In the genomic region with DNA sequence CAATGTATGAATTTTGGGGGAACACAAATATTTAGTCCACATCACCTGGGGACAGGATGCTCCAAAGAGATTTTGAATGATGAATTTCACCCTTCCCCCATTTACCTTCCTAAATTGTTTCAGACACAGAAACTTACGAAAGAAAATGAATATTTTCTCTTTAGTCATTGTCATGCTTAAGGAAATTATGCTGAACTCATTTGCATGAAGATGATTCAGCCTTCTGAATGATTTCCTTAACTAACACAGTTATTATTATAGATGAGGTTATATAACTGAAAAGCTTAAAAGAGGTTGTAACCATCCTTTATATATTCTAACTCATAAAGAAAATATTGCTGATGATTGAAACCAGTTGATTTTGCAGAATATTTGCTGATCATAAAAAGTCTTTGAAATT, we compare ENCODE assay signal across 22 cellular contexts.
DNase-seq lines count a peak whose midpoint lies in the region; ATAC-seq, FAIRE-seq and TF ChIP-seq lines count a peak whose summit lies in the region.
"Had no signal": no experiment of that assay in that cellular context is flagged by ENCODE, and none has a peak within 500 bp of the region (broad histone marks: within the 10 kb centered on the region; RNA-seq: fewer than 3 reads in every experiment).

No MANE protein-coding gene starts in this region.

- FAIRE-seq in kidney (lab: Jason Lieb, UNC), result no peak
- FAIRE-seq: A204.1, GM12878 had no signal

- no peak overlapping the region for H2AFZ ChIP-seq in osteoblast (ENCODE audit: low read length)
- H2AFZ ChIP-seq: GM23338 had no signal

- TF ChIP-seq CTCF in brain microvascular endothelial cell (IDR thresholded peaks at IDR 0.05; ENCODE audit: low read depth, low read length, missing control alignments) (no peak), osteoblast (IDR thresholded peaks at IDR 0.05; ENCODE audit: extremely low read depth, low read depth, low read length) (no peak), kidney (IDR thresholded peaks at IDR 0.05; ENCODE audit: borderline replicate concordance, extremely low read depth, insufficient read depth) (no peak)

- H3K27me3 ChIP-seq in brain microvascular endothelial cell (replicated peaks) (no peaks in the 10 kb centered on the region), osteoblast (ENCODE audit: insufficient read depth, low read length) (no peaks in the 10 kb centered on the region)
- H3K27me3 ChIP-seq: MG63, SJSA1 had no signal

- ATAC-seq in HG02885 (IDR thresholded peaks at IDR 0.05; ENCODE audit: poor library complexity, unreplicated experiment), result no peak
- ATAC-seq: GM12878, GM23338, Right ventricle myocardium inferior had no signal

- peak; percentile 34 for DNase-seq in EH (ENCODE audit: low read depth)
- peak; percentile 26 for DNase-seq in M059J (ENCODE audit: low read depth)
- DNase-seq in brain microvascular endothelial cell, result no peak
- no peak for DNase-seq in osteoblast (ENCODE audit: insufficient read length, low spot score, missing footprints)
- DNase-seq in globus pallidus (ENCODE audit: low spot score), result no peak
- no peak for DNase-seq in DMS53 (lab: John Stamatoyannopoulos, UW)
- no peak for DNase-seq in kidney
- DNase-seq: Karpas-422, NCI-H1417, NCI-H1694 treated with DMSO at 0.1 percent for 48 hours, NCI-H2081 treated with DMSO at 0.1 percent for 48 hours, NCI-H2171 treated with DMSO at 0.1 percent for 48 hours, NCI-H524 treated with DMSO at 0.1 percent for 48 hours, NCI-H82 had no signal

- no peaks in the 10 kb centered on the region for H3K79me2 ChIP-seq in osteoblast (ENCODE audit: insufficient read depth, low read length)

- peaks cover 33% of the 10 kb centered on the region for H3K4me1 ChIP-seq in osteoblast (ENCODE audit: insufficient read depth, low read length)
- no peaks in the 10 kb centered on the region for H3K4me1 ChIP-seq in kidney (ENCODE audit: control insufficient read depth in 1 of 2, insufficient read depth in 1 of 2, low read depth in 1 of 2, low read length in 2 of 2)
- H3K4me1 ChIP-seq: HAP-1 had no signal

- H3K4me2 ChIP-seq in osteoblast (ENCODE audit: insufficient read depth, low read length), result peak overlapping the region; percentile 16
- H3K4me2 ChIP-seq: GM23338 had no signal

- H3K4me3 ChIP-seq in brain microvascular endothelial cell (ENCODE audit: low read depth, low read length) (no peak overlapping the region), osteoblast (ENCODE audit: insufficient read depth, low read length) (no peak overlapping the region), kidney (ENCODE audit: low read length in 2 of 2) (no peak overlapping the region)
- H3K4me3 ChIP-seq: GM12878, GM23338, HAP-1, MG63, SJSA1 had no signal

- intact Hi-C loops in kidney (cut with DNase I), result no loop called here

- no peaks in the 10 kb centered on the region for H4K20me1 ChIP-seq in osteoblast (ENCODE audit: insufficient read depth, low read length)

- H3K27ac ChIP-seq in brain microvascular endothelial cell (peak overlapping the region; percentile 58), osteoblast (ENCODE audit: low read depth, low read length) (peak overlapping the region; percentile 70), kidney (ENCODE audit: low read depth in 2 of 2, low read length in 2 of 2) (no peak overlapping the region)
- H3K27ac ChIP-seq: SJSA1 had no signal

- in situ Hi-C loops in brain microvascular endothelial cell (cut with HindIII; ENCODE audit: low pct_ligation_motif_present, low sequenced_read_pairs), result no loop called here

- H3K9me3 ChIP-seq in osteoblast (ENCODE audit: low read depth, low read length) (no peaks in the 10 kb centered on the region), kidney (ENCODE audit: control insufficient read depth in 1 of 2, low read length in 2 of 2) (no peaks in the 10 kb centered on the region)
- H3K9me3 ChIP-seq: HAP-1, MG63, SJSA1 had no signal

- H3K9ac ChIP-seq in kidney (ENCODE audit: low read length in 2 of 2), result no peak overlapping the region

- H3K36me3 ChIP-seq in brain microvascular endothelial cell (replicated peaks) (no peaks in the 10 kb centered on the region), osteoblast (ENCODE audit: insufficient read depth, low read length) (no peaks in the 10 kb centered on the region), kidney (ENCODE audit: control insufficient read depth in 1 of 2, insufficient read depth in 2 of 2, low read length in 2 of 2) (no peaks in the 10 kb centered on the region)
- H3K36me3 ChIP-seq: HAP-1, MG63, SJSA1 had no signal

Comparison
In these comparisons a context has a peak if more than half of its experiments do, and no peak if none do; other contexts are left out.
1. DNase-seq: peak in EH (single experiment) and M059J (single experiment); none in brain microvascular endothelial cell (single experiment), osteoblast (single experiment), globus pallidus (single experiment), DMS53 (single experiment) and kidney (single experiment).
2. H3K27ac ChIP-seq: peak in brain microvascular endothelial cell (single experiment) and osteoblast (single experiment); none in kidney (0 of 2).